In the genomic region with DNA sequence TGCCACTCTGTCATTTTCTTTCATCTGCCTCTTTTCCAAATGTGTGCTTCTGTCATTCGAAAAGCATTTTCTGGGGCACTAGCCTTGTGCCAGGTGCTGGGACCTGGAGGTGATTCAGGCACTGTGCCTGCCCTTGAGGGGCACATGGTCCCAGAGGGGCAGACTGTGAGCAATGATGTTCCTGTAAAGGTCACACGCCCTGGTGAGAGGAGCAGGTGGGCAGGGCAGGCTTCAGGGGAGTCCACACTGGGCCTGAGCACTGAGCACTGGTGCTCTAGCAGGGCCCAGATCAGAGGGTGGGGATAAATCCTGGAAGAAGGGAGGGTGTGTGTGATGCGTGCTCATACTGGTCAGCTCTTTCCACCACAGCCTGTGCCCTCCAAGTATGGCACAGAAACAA, we compare ENCODE assay signal across 2 cellular contexts.
TF ChIP-seq lines count a peak whose summit lies in the region.

No MANE protein-coding gene starts in this region.

TF ChIP-seq in A549, 52 proteins besides CTCF, POLR2A, EP300 and RAD21:
- TF ChIP-seq NR3C1 (IDR thresholded peaks at IDR 0.05), result no peak
- TF ChIP-seq CBX8 (IDR thresholded peaks at IDR 0.05), result no peak
- TF ChIP-seq, protein P1, sequence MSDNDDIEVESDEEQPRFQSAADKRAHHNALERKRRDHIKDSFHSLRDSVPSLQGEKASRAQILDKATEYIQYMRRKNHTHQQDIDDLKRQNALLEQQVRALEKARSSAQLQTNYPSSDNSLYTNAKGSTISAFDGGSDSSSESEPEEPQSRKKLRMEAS (IDR thresholded peaks at IDR 0.05), result no peak
- no peak for TF ChIP-seq MYC (IDR thresholded peaks at IDR 0.05; ENCODE audit: borderline replicate concordance, low read length)
- TF ChIP-seq RARB (CRISPR knock-in tag; IDR thresholded peaks at IDR 0.05), result no peak
- TF ChIP-seq CHD4 (IDR thresholded peaks at IDR 0.05; ENCODE audit: borderline replicate concordance), result no peak
- no peak for TF ChIP-seq RCOR1 (IDR thresholded peaks at IDR 0.05; ENCODE audit: low read depth, low read length)
- TF ChIP-seq, protein P2, sequence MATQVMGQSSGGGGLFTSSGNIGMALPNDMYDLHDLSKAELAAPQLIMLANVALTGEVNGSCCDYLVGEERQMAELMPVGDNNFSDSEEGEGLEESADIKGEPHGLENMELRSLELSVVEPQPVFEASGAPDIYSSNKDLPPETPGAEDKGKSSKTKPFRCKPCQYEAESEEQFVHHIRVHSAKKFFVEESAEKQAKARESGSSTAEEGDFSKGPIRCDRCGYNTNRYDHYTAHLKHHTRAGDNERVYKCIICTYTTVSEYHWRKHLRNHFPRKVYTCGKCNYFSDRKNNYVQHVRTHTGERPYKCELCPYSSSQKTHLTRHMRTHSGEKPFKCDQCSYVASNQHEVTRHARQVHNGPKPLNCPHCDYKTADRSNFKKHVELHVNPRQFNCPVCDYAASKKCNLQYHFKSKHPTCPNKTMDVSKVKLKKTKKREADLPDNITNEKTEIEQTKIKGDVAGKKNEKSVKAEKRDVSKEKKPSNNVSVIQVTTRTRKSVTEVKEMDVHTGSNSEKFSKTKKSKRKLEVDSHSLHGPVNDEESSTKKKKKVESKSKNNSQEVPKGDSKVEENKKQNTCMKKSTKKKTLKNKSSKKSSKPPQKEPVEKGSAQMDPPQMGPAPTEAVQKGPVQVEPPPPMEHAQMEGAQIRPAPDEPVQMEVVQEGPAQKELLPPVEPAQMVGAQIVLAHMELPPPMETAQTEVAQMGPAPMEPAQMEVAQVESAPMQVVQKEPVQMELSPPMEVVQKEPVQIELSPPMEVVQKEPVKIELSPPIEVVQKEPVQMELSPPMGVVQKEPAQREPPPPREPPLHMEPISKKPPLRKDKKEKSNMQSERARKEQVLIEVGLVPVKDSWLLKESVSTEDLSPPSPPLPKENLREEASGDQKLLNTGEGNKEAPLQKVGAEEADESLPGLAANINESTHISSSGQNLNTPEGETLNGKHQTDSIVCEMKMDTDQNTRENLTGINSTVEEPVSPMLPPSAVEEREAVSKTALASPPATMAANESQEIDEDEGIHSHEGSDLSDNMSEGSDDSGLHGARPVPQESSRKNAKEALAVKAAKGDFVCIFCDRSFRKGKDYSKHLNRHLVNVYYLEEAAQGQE (IDR thresholded peaks at IDR 0.05), result no peak
- TF ChIP-seq EHMT2 (IDR thresholded peaks at IDR 0.05; ENCODE audit: low read depth), result no peak
- TF ChIP-seq ZFP36 (IDR thresholded peaks at IDR 0.05; ENCODE audit: borderline replicate concordance, partially characterized antibody), result no peak
- no peak for TF ChIP-seq ZC3H11A (IDR thresholded peaks at IDR 0.05)
- TF ChIP-seq, protein P3, sequence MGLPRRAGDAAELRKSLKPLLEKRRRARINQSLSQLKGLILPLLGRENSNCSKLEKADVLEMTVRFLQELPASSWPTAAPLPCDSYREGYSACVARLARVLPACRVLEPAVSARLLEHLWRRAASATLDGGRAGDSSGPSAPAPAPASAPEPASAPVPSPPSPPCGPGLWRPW (IDR thresholded peaks at IDR 0.05), result no peak
- TF ChIP-seq ZNF302 (CRISPR knock-in tag; IDR thresholded peaks at IDR 0.05), result no peak
- TF ChIP-seq, protein P4, sequence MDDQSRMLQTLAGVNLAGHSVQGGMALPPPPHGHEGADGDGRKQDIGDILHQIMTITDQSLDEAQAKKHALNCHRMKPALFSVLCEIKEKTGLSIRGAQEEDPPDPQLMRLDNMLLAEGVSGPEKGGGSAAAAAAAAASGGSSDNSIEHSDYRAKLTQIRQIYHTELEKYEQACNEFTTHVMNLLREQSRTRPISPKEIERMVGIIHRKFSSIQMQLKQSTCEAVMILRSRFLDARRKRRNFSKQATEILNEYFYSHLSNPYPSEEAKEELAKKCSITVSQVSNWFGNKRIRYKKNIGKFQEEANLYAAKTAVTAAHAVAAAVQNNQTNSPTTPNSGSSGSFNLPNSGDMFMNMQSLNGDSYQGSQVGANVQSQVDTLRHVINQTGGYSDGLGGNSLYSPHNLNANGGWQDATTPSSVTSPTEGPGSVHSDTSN (IDR thresholded peaks at IDR 0.05), result no peak
- TF ChIP-seq NPAS2 (CRISPR knock-in tag; IDR thresholded peaks at IDR 0.05; ENCODE audit: borderline replicate concordance), result no peak
- TF ChIP-seq BHLHE40 (IDR thresholded peaks at IDR 0.05; ENCODE audit: low read depth, low read length), result no peak

TF ChIP-seq in IMR-90, 13 proteins besides CTCF, POLR2A, EP300 and RAD21:
- no peak for TF ChIP-seq MXI1 (IDR thresholded peaks at IDR 0.05; ENCODE audit: borderline replicate concordance, low read depth, low read length)
